ENCODE assay signal across 18 cellular contexts in the genomic region with DNA sequence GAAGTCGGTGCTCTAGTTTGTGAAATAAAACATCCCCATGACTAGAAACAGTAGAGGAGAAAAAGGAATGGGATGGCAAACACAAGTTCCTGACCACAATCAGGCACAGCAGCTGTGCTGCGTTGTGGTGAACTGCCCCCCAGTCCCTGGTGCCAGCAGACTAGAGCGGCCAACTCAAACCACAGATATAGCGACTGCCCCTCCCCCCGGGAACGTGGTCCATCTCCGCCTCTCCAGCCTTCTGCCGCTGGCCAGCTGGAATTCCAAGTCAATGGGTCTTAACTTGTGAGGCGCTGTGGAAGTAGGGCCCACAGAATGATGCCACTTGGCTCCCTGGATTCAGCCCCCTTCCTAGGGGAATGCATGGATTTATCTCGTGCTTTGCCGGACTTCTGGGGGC.
"Had no signal": no experiment of that assay in that cellular context is flagged by ENCODE, and none has a peak within 500 bp of the region (broad histone marks: within the 10 kb centered on the region; RNA-seq: fewer than 3 reads in every experiment).

No MANE protein-coding gene starts in this region.

- FAIRE-seq: keratinocyte had no signal

- H3K4me3 Mint-ChIP-seq: dendritic cell treated with granulocyte-macrophage colony-stimulating factor and Interleukin-4, amounts not matched to agents 40 ng/mL and 50 ng/mL, for 4 days; effector memory CD8-positive, alpha-beta T cell; immature natural killer cell; memory B cell; mesothelial cell of epicardium; nephron had no signal

- H3K36me3 ChIP-seq: esophagus muscularis mucosa, gastrocnemius medialis, heart right ventricle, left ventricle myocardium inferior, lower lobe of right lung, right atrium auricular region had no signal

- H3K4me2 ChIP-seq: smooth muscle cell had no signal

- DNase-seq: effector memory CD8-positive, alpha-beta T cell; gastrocnemius medialis; heart right ventricle; immature natural killer cell; left ventricle myocardium inferior; lower lobe of right lung; stimulated activated CD4-positive, alpha-beta T cell treated with anti-CD3 and anti-CD28 coated beads, Interleukin-2, amount 100 ng/mL, for 48 hours; stimulated activated naive CD4-positive, alpha-beta T cell treated with Interleukin-2 at 50 U/mL for 16 hours; trophoblast cell had no signal

- H3K27me3 ChIP-seq: esophagus muscularis mucosa, gastrocnemius medialis, right atrium auricular region had no signal

- H3K4me1 Mint-ChIP-seq: immature natural killer cell, memory B cell, mesothelial cell of epicardium, nephron had no signal

- H3K27me3 Mint-ChIP-seq: dendritic cell treated with granulocyte-macrophage colony-stimulating factor and Interleukin-4, amounts not matched to agents 40 ng/mL and 50 ng/mL, for 4 days had no signal

- H3K36me3 Mint-ChIP-seq: memory B cell had no signal

- H3K27ac ChIP-seq: epithelial cell of prostate, esophagus muscularis mucosa, gastrocnemius medialis, heart right ventricle, left ventricle myocardium inferior, lower lobe of right lung, right atrium auricular region had no signal

- ATAC-seq: effector memory CD8-positive, alpha-beta T cell; gastrocnemius medialis; heart right ventricle; lower lobe of right lung had no signal

- H3K27ac Mint-ChIP-seq: dendritic cell treated with granulocyte-macrophage colony-stimulating factor and Interleukin-4, amounts not matched to agents 40 ng/mL and 50 ng/mL, for 4 days; effector memory CD8-positive, alpha-beta T cell; immature natural killer cell; memory B cell; mesothelial cell of epicardium; nephron had no signal

- H3K4me1 ChIP-seq: esophagus muscularis mucosa, gastrocnemius medialis, heart right ventricle, left ventricle myocardium inferior, lower lobe of right lung, right atrium auricular region had no signal

- H3K4me3 ChIP-seq: esophagus muscularis mucosa, gastrocnemius medialis, heart right ventricle, left ventricle myocardium inferior, lower lobe of right lung, right atrium auricular region, smooth muscle cell had no signal
